In genomic region chr10:14952851-14953451, GRCh38 we compare ENCODE assay signal across 8 cellular contexts. TPM values are rescaled to one million over a fixed set of nuclear protein-coding genes. Genes with fewer than 3 reads are reported as not detected.
A peak's percentile ranks its signal among the peaks of the same experiment; 100 is the strongest.
DNase-seq lines count a peak whose midpoint lies in the region; TF ChIP-seq lines count a peak whose summit lies in the region.

No MANE protein-coding gene starts in this region.

- peak overlapping the region in 20 of 21 experiments; percentile 82 to 97 (median 91) for H3K27ac ChIP-seq in skin epidermis

- DNase-seq in T-helper 1 cell (no peak), germinal center (ENCODE audit: low spot score) (peak; percentile 17), SK-N-DZ (ENCODE audit: low spot score) (no peak), GM13977 (ENCODE audit: low spot score) (no peak)
- no peak for DNase-seq in T-helper 2 cell treated with Interferon-gamma antibody and Interleukin-4, amounts not matched to agents 5 μg/mL and 100 μg/mL, for 36 hours (ENCODE audit: low spot score)
- no peak for DNase-seq in stimulated activated CD4-positive, alpha-beta T cell treated with anti-CD3 and anti-CD28 coated beads, Interleukin-2, amount 100 ng/mL, for 48 hours

- peaks cover 43% of the 10 kb centered on the region for H3K4me1 Mint-ChIP-seq in T-helper 1 cell treated with Interleukin-12 subunit alpha and Interleukin-12 subunit beta and Interleukin-4 antibody, amounts not matched to agents 30 μg/mL and 1 μg/mL, for 36 hours (ENCODE audit: low read depth)
- peaks cover 43% of the 10 kb centered on the region for H3K4me1 Mint-ChIP-seq in T-helper 2 cell treated with Interferon-gamma antibody and Interleukin-4, amounts not matched to agents 5 μg/mL and 100 μg/mL, for 36 hours (ENCODE audit: low read depth)

- peak overlapping the region; percentile 48 to 82 (median 62) for H3K4me3 ChIP-seq in skin epidermis

- peak overlapping the region; percentile 92 for H3K27ac Mint-ChIP-seq in T-helper 1 cell treated with Interleukin-12 subunit alpha and Interleukin-12 subunit beta and Interleukin-4 antibody, amounts not matched to agents 30 μg/mL and 1 μg/mL, for 36 hours
- H3K27ac Mint-ChIP-seq in T-helper 2 cell treated with Interferon-gamma antibody and Interleukin-4, amounts not matched to agents 5 μg/mL and 100 μg/mL, for 36 hours, result peak overlapping the region; percentile 97

- H3K36me3 Mint-ChIP-seq in T-helper 1 cell treated with Interleukin-12 subunit alpha and Interleukin-12 subunit beta and Interleukin-4 antibody, amounts not matched to agents 30 μg/mL and 1 μg/mL, for 36 hours (ENCODE audit: low read depth), result peaks cover 19% of the 10 kb centered on the region
- H3K36me3 Mint-ChIP-seq in T-helper 2 cell treated with Interferon-gamma antibody and Interleukin-4, amounts not matched to agents 5 μg/mL and 100 μg/mL, for 36 hours (ENCODE audit: low read depth), result peaks cover 36% of the 10 kb centered on the region

- peak overlapping the region; percentile 86 for H3K4me3 Mint-ChIP-seq in T-helper 1 cell treated with Interleukin-12 subunit alpha and Interleukin-12 subunit beta and Interleukin-4 antibody, amounts not matched to agents 30 μg/mL and 1 μg/mL, for 36 hours
- peak overlapping the region; percentile 91 for H3K4me3 Mint-ChIP-seq in T-helper 2 cell treated with Interferon-gamma antibody and Interleukin-4, amounts not matched to agents 5 μg/mL and 100 μg/mL, for 36 hours

- H3K9me3 Mint-ChIP-seq in T-helper 1 cell treated with Interleukin-12 subunit alpha and Interleukin-12 subunit beta and Interleukin-4 antibody, amounts not matched to agents 30 μg/mL and 1 μg/mL, for 36 hours, result no peaks in the 10 kb centered on the region
- no peaks in the 10 kb centered on the region for H3K9me3 Mint-ChIP-seq in T-helper 2 cell treated with Interferon-gamma antibody and Interleukin-4, amounts not matched to agents 5 μg/mL and 100 μg/mL, for 36 hours

- no peaks in the 10 kb centered on the region for H3K27me3 Mint-ChIP-seq in T-helper 1 cell treated with Interleukin-12 subunit alpha and Interleukin-12 subunit beta and Interleukin-4 antibody, amounts not matched to agents 30 μg/mL and 1 μg/mL, for 36 hours (ENCODE audit: low read depth)
- H3K27me3 Mint-ChIP-seq in T-helper 2 cell treated with Interferon-gamma antibody and Interleukin-4, amounts not matched to agents 5 μg/mL and 100 μg/mL, for 36 hours (ENCODE audit: low read depth), result no peaks in the 10 kb centered on the region

- in situ Hi-C loops in GM13977 (cut with MboI; ENCODE audit: low pct_unique_long_range_greater_than_20kb, low sequenced_read_pairs, unreplicated experiment), result no loop called here

- no peak for TF ChIP-seq CTCF in GM13977 (IDR thresholded peaks at IDR 0.05; ENCODE audit: extremely low read depth, insufficient read depth, missing control alignments)

RNA-seq across cellular contexts. Expression of gene DCLRE1C, which starts 0.9 kb away (rescaled TPM):
- polyA plus RNA-seq in SK-N-DZ (2014; cell fraction: cytosol; rRNA removed), result 6.1 and 6.6 TPM in 2 replicates
- 4.8 and 5.1 TPM in 2 replicates for polyA plus RNA-seq in SK-N-DZ (2014; cell fraction: nucleus; rRNA removed)

RNA-seq across cellular contexts. Expression of gene MEIG1, which starts 6.2 kb away (rescaled TPM):
- not detected in 2 replicates for polyA plus RNA-seq in SK-N-DZ (2014; cell fraction: cytosol; rRNA removed)
- polyA plus RNA-seq in SK-N-DZ (2014; cell fraction: nucleus; rRNA removed), result not detected in 2 replicates
